Comparison of ENCODE assay signal across 26 cellular contexts in the genomic region with DNA sequence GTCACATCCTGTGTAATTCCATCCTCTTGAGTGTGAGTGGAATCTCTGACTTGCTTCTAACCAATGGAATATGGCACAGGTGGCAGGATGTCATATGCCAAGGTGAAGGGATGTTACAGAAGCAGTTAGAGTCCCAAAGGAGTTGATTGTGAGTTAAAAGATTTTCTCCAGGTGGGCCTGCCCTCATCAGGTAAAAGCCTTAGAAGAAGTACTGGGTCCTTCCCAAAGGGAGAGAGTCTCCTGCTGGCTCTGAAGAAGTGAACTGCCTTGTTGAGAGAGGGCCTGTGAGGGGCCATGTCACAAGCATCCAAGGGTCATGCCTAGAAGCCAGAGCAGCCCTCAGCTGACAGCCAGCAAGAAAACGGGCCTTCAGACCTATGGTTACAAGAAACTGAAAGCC. TPM values are rescaled to one million over a fixed set of nuclear protein-coding genes. Genes with fewer than 3 reads are reported as not detected.
A peak's percentile ranks its signal among the peaks of the same experiment; 100 is the strongest.
DNase-seq lines count a peak whose midpoint lies in the region; ATAC-seq and TF ChIP-seq lines count a peak whose summit lies in the region.
"Had no signal": no experiment of that assay in that cellular context is flagged by ENCODE, and none has a peak within 500 bp of the region (broad histone marks: within the 10 kb centered on the region; RNA-seq: fewer than 3 reads in every experiment).

No MANE protein-coding gene starts in this region.

- no peaks in the 10 kb centered on the region for H3K9me3 ChIP-seq in CD4-positive, alpha-beta memory T cell (ENCODE audit: control insufficient read depth in 1 of 2, low read length in 2 of 2)
- no peaks in the 10 kb centered on the region for H3K9me3 ChIP-seq in lung (ENCODE audit: control insufficient read depth in 2 of 2, insufficient read depth in 1 of 2, low read length in 1 of 2)
- H3K9me3 ChIP-seq: heart left ventricle, pancreas, right atrium auricular region, SK-N-SH, tibial nerve had no signal

- 84 to 88% methylated on average over 1 of the region's 1 CpG for WGBS in lung, 2 donors

- H3K4me1 ChIP-seq in CD4-positive, alpha-beta memory T cell (ENCODE audit: insufficient read depth, low read length) = peaks cover 62% of the 10 kb centered on the region
- peaks cover 2 to 20% of the 10 kb centered on the region in 2 donors for H3K4me1 ChIP-seq in lung (ENCODE audit: control insufficient read depth in 2 of 2, insufficient read depth in 2 of 2, low read length in 2 of 2)

- POLR2A ChIA-PET in activated CD4-positive, alpha-beta T cell treated with anti-CD3 and anti-CD28 coated beads, Interleukin-2, amount 10 ng/mL, durations not matched to agents 7 days and 5 days (lab: Charles Lee) = no interaction called here
- POLR2A ChIA-PET in CD4-positive, alpha-beta memory T cell (lab: Charles Lee; ENCODE audit: partially characterized antibody) = interaction anchor here (1.2 to 2.3 kb wide), 3 partner anchors 10 to 33 kb away, joined by 3 to 10 read pairs (median 4); partner anchors contain the start of gene CMTM7

- H3K9me3 Mint-ChIP-seq in activated CD4-positive, alpha-beta T cell treated with anti-CD3 and anti-CD28 coated beads, Interleukin-2, amount 10 ng/mL, durations not matched to agents 7 days and 5 days = no peaks in the 10 kb centered on the region
- H3K9me3 Mint-ChIP-seq in CD4-positive, alpha-beta memory T cell = no peaks in the 10 kb centered on the region
- H3K9me3 Mint-ChIP-seq: nephron; stimulated activated naive CD8-positive, alpha-beta T cell treated with anti-CD3 and anti-CD28 coated beads, Interleukin-15, Interleukin-2, amounts not matched to agents 100 ng/mL and 50 ng/mL, for 24 hours had no signal

- no peaks in the 10 kb centered on the region for H3K27me3 Mint-ChIP-seq in activated CD4-positive, alpha-beta T cell treated with anti-CD3 and anti-CD28 coated beads, Interleukin-2, amount 10 ng/mL, durations not matched to agents 7 days and 5 days
- no peaks in the 10 kb centered on the region for H3K27me3 Mint-ChIP-seq in CD4-positive, alpha-beta memory T cell
- H3K27me3 Mint-ChIP-seq: stimulated activated naive CD8-positive, alpha-beta T cell treated with anti-CD3 and anti-CD28 coated beads, Interleukin-15, Interleukin-2, amounts not matched to agents 100 ng/mL and 50 ng/mL, for 24 hours had no signal

- H3K36me3 ChIP-seq in CD4-positive, alpha-beta memory T cell (ENCODE audit: insufficient read depth, low read length) = no peaks in the 10 kb centered on the region
- peaks cover 0 to 2% of the 10 kb centered on the region in 2 donors for H3K36me3 ChIP-seq in lung (ENCODE audit: control insufficient read depth in 2 of 2, insufficient read depth in 2 of 2, low read length in 2 of 2)
- H3K36me3 ChIP-seq: cardiac muscle cell, heart left ventricle, pancreas, right atrium auricular region, tibial nerve had no signal

- H3K4me1 Mint-ChIP-seq in activated CD4-positive, alpha-beta T cell treated with anti-CD3 and anti-CD28 coated beads, Interleukin-2, amount 10 ng/mL, durations not matched to agents 7 days and 5 days = peaks cover 68% of the 10 kb centered on the region
- H3K4me1 Mint-ChIP-seq in CD4-positive, alpha-beta memory T cell = peaks cover 49 to 84% (median 69%) of the 10 kb centered on the region in 4 donors

- no peaks in the 10 kb centered on the region for H3K27me3 ChIP-seq in CD4-positive, alpha-beta memory T cell (ENCODE audit: insufficient read depth, low read length)
- H3K27me3 ChIP-seq in lung (ENCODE audit: control insufficient read depth, insufficient read depth) = no peaks in the 10 kb centered on the region
- H3K27me3 ChIP-seq: cardiac muscle cell, heart left ventricle, pancreas, right atrium auricular region, tibial nerve had no signal

- no peak for ATAC-seq in lung (ENCODE audit: insufficient read depth, low FRiP score)
- no peak for ATAC-seq in HG02642 (IDR thresholded peaks at IDR 0.05; ENCODE audit: poor library complexity, unreplicated experiment)
- ATAC-seq: heart left ventricle, HepG2, left cardiac atrium, pancreas, WTC11 had no signal

- H3K4me3 Mint-ChIP-seq in activated CD4-positive, alpha-beta T cell treated with anti-CD3 and anti-CD28 coated beads, Interleukin-2, amount 10 ng/mL, durations not matched to agents 7 days and 5 days = no peak overlapping the region
- peak overlapping the region in 2 of 8 donors; percentile 22 to 35 for H3K4me3 Mint-ChIP-seq in CD4-positive, alpha-beta memory T cell
- H3K4me3 Mint-ChIP-seq: nephron; stimulated activated naive CD8-positive, alpha-beta T cell treated with anti-CD3 and anti-CD28 coated beads, Interleukin-15, Interleukin-2, amounts not matched to agents 100 ng/mL and 50 ng/mL, for 24 hours; WTC11 had no signal

- CTCF ChIA-PET in activated CD4-positive, alpha-beta T cell treated with anti-CD3 and anti-CD28 coated beads, Interleukin-2, amount 10 ng/mL, durations not matched to agents 7 days and 5 days (lab: Charles Lee) = interaction anchor here (0.6 to 3.8 kb wide), 2 partner anchors 10 to 144 kb away, joined by 3 to 15 read pairs; no protein-coding TSS in a partner anchor
- CTCF ChIA-PET in CD4-positive, alpha-beta memory T cell (lab: Charles Lee; ENCODE audit: partially characterized antibody) = interaction anchor here (1.0 to 5.9 kb wide), 3 partner anchors 10 to 64 kb away, joined by 3 to 28 read pairs (median 4); no protein-coding TSS in a partner anchor

- H3K4me3 ChIP-seq in CD4-positive, alpha-beta memory T cell (ENCODE audit: low read length in 2 of 2) = no peak overlapping the region
- peak overlapping the region; percentile 11 for H3K4me3 ChIP-seq in lung
- H3K4me3 ChIP-seq: cardiac muscle cell, heart left ventricle, pancreas, right atrium auricular region, tibial nerve had no signal

- intact Hi-C loops in CD4-positive, alpha-beta memory T cell (cut with micrococcal nuclease) = no loop called here

- DNase-seq in activated CD4-positive, alpha-beta T cell treated with anti-CD3 and anti-CD28 coated beads, Interleukin-2, amount 10 ng/mL, durations not matched to agents 7 days and 5 days = no peak
- no peak for DNase-seq in activated CD4-positive, alpha-beta T cell treated with anti-CD3 and anti-CD28 coated beads, Interleukin-2, amount 50 U/mL, for 1 hour
- DNase-seq in CD4-positive, alpha-beta memory T cell = peak in 1 of 5 donors; percentile 4
- DNase-seq in lung (ENCODE audit: low spot score) (no peak), Ammon's horn (ENCODE audit: low spot score) (no peak), NCI-H2227 (lab: John Stamatoyannopoulos, UW; ENCODE audit: unreplicated experiment) (no peak)
- DNase-seq: activated gamma-delta T cell; AML-193; amygdala; GOT3; heart left ventricle; left cardiac atrium; NCI-H2107; NCI-H510A; pancreas; SK-N-SH; stimulated activated CD4-positive, alpha-beta T cell treated with anti-CD3 and anti-CD28 coated beads, Interleukin-4, amount 100 ng/mL, for 24 hours had no signal

- peaks cover 46% of the 10 kb centered on the region for H3K36me3 Mint-ChIP-seq in activated CD4-positive, alpha-beta T cell treated with anti-CD3 and anti-CD28 coated beads, Interleukin-2, amount 10 ng/mL, durations not matched to agents 7 days and 5 days (ENCODE audit: low read depth)
- H3K36me3 Mint-ChIP-seq in CD4-positive, alpha-beta memory T cell = peaks cover 17 to 28% of the 10 kb centered on the region in 2 donors

- peak overlapping the region; percentile 61 for H3K27ac Mint-ChIP-seq in activated CD4-positive, alpha-beta T cell treated with anti-CD3 and anti-CD28 coated beads, Interleukin-2, amount 10 ng/mL, durations not matched to agents 7 days and 5 days
- H3K27ac Mint-ChIP-seq in CD4-positive, alpha-beta memory T cell = peak overlapping the region in 6 of 7 donors; percentile 41 to 95 (median 52)
- H3K27ac Mint-ChIP-seq: nephron; stimulated activated naive CD8-positive, alpha-beta T cell treated with anti-CD3 and anti-CD28 coated beads, Interleukin-15, Interleukin-2, amounts not matched to agents 100 ng/mL and 50 ng/mL, for 24 hours; WTC11 had no signal

- TF ChIP-seq CTCF in VCaP (conservative IDR thresholded peaks at IDR 0.05) = no peak
- TF ChIP-seq CTCF in lung (IDR thresholded peaks at IDR 0.05; ENCODE audit: control extremely low read depth, extremely low read depth) = no peak

- H3K27ac ChIP-seq in CD4-positive, alpha-beta memory T cell (ENCODE audit: low read depth, low read length) = no peak overlapping the region
- H3K27ac ChIP-seq in VCaP (peak overlapping the region; percentile 99), lung (ENCODE audit: low read depth in 1 of 2, low read length in 1 of 2) (peak overlapping the region in 1 of 2 donors; percentile 41)
- H3K27ac ChIP-seq: cardiac muscle cell, right atrium auricular region had no signal

RNA-seq across cellular contexts. Expression of gene CMTM7, which starts 13.1 kb away (rescaled TPM):
- 10 to 100 TPM; 45.9 to 62.6 TPM for total RNA-seq in activated CD4-positive, alpha-beta T cell treated with anti-CD3 and anti-CD28 coated beads, Interleukin-2, amount 10 ng/mL, durations not matched to agents 7 days and 5 days
- 10 to 100 TPM; 44.2 to 48.0 TPM for total RNA-seq in CD4-positive, alpha-beta memory T cell
- polyA plus RNA-seq in CD4-positive, alpha-beta memory T cell = 100 to 1,000 TPM in 1 of 2 donors, 10 to 100 TPM in 1; 83.4 to 137 TPM
- total RNA-seq in lung = 10 to 100 TPM; 41.6 to 46.0 TPM
- polyA plus RNA-seq in lung = 10 to 100 TPM; 33.1 to 46.8 TPM
